In the genomic region with DNA sequence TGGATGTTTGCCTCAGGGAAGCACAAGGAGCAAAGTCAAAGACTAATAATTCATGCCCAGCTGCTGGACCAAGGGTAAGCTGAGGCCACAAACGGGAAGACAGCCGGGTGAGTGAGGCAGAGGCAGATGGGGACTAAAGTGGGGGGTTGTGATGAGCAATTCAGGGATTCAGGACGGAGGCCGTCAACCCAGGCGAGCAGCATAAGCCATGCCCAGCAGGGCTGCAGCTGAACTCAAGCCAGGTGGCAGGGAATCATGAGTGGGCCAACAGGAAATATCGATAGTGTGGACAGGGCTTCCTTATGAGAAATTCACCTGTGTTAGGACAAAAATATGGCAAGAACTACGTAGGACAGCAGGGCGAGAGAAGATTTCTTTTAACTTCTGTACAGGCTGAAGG, we compare ENCODE assay signal across 14 cellular contexts.
DNase-seq lines count a peak whose midpoint lies in the region; ATAC-seq and TF ChIP-seq lines count a peak whose summit lies in the region.
"Had no signal": no experiment of that assay in that cellular context is flagged by ENCODE, and none has a peak within 500 bp of the region (broad histone marks: within the 10 kb centered on the region; RNA-seq: fewer than 3 reads in every experiment).

No MANE protein-coding gene starts in this region.

- peaks cover 2% of the 10 kb centered on the region for H3K9me3 ChIP-seq in trophoblast cell (ENCODE audit: insufficient read depth, low read depth, low read length)

- ATAC-seq in activated T-helper 17 cell treated with anti-CD3 and anti-CD28 coated beads, Interleukin-2, amount 50 U/mL, for 72 hours (replicated peaks), result no peak

- H3K9ac ChIP-seq in trophoblast cell (ENCODE audit: low read length), result no peak overlapping the region
- H3K9ac ChIP-seq: GM23248 had no signal

- H3K4me1 ChIP-seq in trophoblast cell (ENCODE audit: control insufficient read depth in 1 of 2, insufficient read depth in 2 of 2, low read length in 2 of 2), result peaks cover 20 to 21% of the 10 kb centered on the region in 2 experiments

- peak overlapping the region; percentile 74 for H2BK12ac ChIP-seq in trophoblast cell (ENCODE audit: low read length)

- H3K4me2 ChIP-seq in trophoblast cell (ENCODE audit: low read length), result no peak overlapping the region

- H3K27me3 ChIP-seq in trophoblast cell (ENCODE audit: insufficient read depth, low read length), result no peaks in the 10 kb centered on the region

- no peaks in the 10 kb centered on the region for H3K9me3 Mint-ChIP-seq in activated T-helper 17 cell treated with anti-CD3 and anti-CD28 coated beads, Interleukin-2, amount 50 U/mL, for 72 hours
- no peaks in the 10 kb centered on the region for H3K9me3 Mint-ChIP-seq in dendritic cell treated with granulocyte-macrophage colony-stimulating factor and Interleukin-4, amounts not matched to agents 40 ng/mL and 50 ng/mL, for 4 days
- H3K9me3 Mint-ChIP-seq in chondrocyte (ENCODE audit: low read depth), result peaks cover 3% of the 10 kb centered on the region

- H4K12ac ChIP-seq in trophoblast cell (ENCODE audit: low read depth, low read length), result no peak overlapping the region

- H2AK5ac ChIP-seq in trophoblast cell (ENCODE audit: low read length), result peak overlapping the region; percentile 67

- no peaks in the 10 kb centered on the region for H3K36me3 Mint-ChIP-seq in activated T-helper 17 cell treated with anti-CD3 and anti-CD28 coated beads, Interleukin-2, amount 50 U/mL, for 72 hours (ENCODE audit: low read depth)
- no peaks in the 10 kb centered on the region for H3K36me3 Mint-ChIP-seq in dendritic cell treated with granulocyte-macrophage colony-stimulating factor and Interleukin-4, amounts not matched to agents 40 ng/mL and 50 ng/mL, for 4 days (ENCODE audit: low read depth)
- no peaks in the 10 kb centered on the region for H3K36me3 Mint-ChIP-seq in chondrocyte (ENCODE audit: low read depth)
- H3K36me3 Mint-ChIP-seq: CD4-positive, alpha-beta memory T cell had no signal

- H3K36me3 ChIP-seq in trophoblast cell (ENCODE audit: control insufficient read depth in 1 of 2, insufficient read depth in 2 of 2, low read length in 2 of 2), result no peaks in the 10 kb centered on the region

- no peak overlapping the region for H3K4me3 Mint-ChIP-seq in activated T-helper 17 cell treated with anti-CD3 and anti-CD28 coated beads, Interleukin-2, amount 50 U/mL, for 72 hours
- H3K4me3 Mint-ChIP-seq in dendritic cell treated with granulocyte-macrophage colony-stimulating factor and Interleukin-4, amounts not matched to agents 40 ng/mL and 50 ng/mL, for 4 days, result no peak overlapping the region
- no peak overlapping the region for H3K4me3 Mint-ChIP-seq in chondrocyte (ENCODE audit: unreplicated experiment)
- H3K4me3 Mint-ChIP-seq: CD4-positive, alpha-beta memory T cell had no signal

- H3K27me3 Mint-ChIP-seq in activated T-helper 17 cell treated with anti-CD3 and anti-CD28 coated beads, Interleukin-2, amount 50 U/mL, for 72 hours, result peaks cover 5% of the 10 kb centered on the region
- H3K27me3 Mint-ChIP-seq in dendritic cell treated with granulocyte-macrophage colony-stimulating factor and Interleukin-4, amounts not matched to agents 40 ng/mL and 50 ng/mL, for 4 days, result peaks cover 18% of the 10 kb centered on the region
- H3K27me3 Mint-ChIP-seq in chondrocyte (ENCODE audit: low read depth), result no peaks in the 10 kb centered on the region

- TF ChIP-seq CTCF in chondrocyte (IDR thresholded peaks at IDR 0.05), result no peak

- H3K27ac ChIP-seq in trophoblast cell (ENCODE audit: low read depth, low read length), result no peak overlapping the region
- H3K27ac ChIP-seq: GM23248 had no signal

- H3K79me1 ChIP-seq in trophoblast cell (ENCODE audit: low read length), result peaks cover 14% of the 10 kb centered on the region

- no peak overlapping the region for H3K18ac ChIP-seq in trophoblast cell (ENCODE audit: low read length)

- peaks cover 10% of the 10 kb centered on the region for H3K4me1 Mint-ChIP-seq in activated T-helper 17 cell treated with anti-CD3 and anti-CD28 coated beads, Interleukin-2, amount 50 U/mL, for 72 hours
- H3K4me1 Mint-ChIP-seq in dendritic cell treated with granulocyte-macrophage colony-stimulating factor and Interleukin-4, amounts not matched to agents 40 ng/mL and 50 ng/mL, for 4 days (ENCODE audit: low read depth), result peaks cover 35% of the 10 kb centered on the region
- peaks cover 39% of the 10 kb centered on the region for H3K4me1 Mint-ChIP-seq in chondrocyte (ENCODE audit: low read depth)

- peak overlapping the region; percentile 46 for H4K91ac ChIP-seq in trophoblast cell (ENCODE audit: low read depth, low read length)

- no peak overlapping the region for H3K4ac ChIP-seq in trophoblast cell (ENCODE audit: low read depth, low read length)

- H3K14ac ChIP-seq in trophoblast cell (ENCODE audit: low read length), result no peak overlapping the region

- no peak overlapping the region for H3K4me3 ChIP-seq in trophoblast cell (ENCODE audit: low read depth, low read length)
- H3K4me3 ChIP-seq: GM23248 had no signal

- no CpG with 5 or more reads among the region's 8 CpGs for WGBS in trophoblast cell (ENCODE audit: extremely low coverage, insufficient coverage, insufficient read length)

- peak overlapping the region; percentile 46 for H3K27ac Mint-ChIP-seq in activated T-helper 17 cell treated with anti-CD3 and anti-CD28 coated beads, Interleukin-2, amount 50 U/mL, for 72 hours
- peak overlapping the region; percentile 11 for H3K27ac Mint-ChIP-seq in dendritic cell treated with granulocyte-macrophage colony-stimulating factor and Interleukin-4, amounts not matched to agents 40 ng/mL and 50 ng/mL, for 4 days
- no peak overlapping the region for H3K27ac Mint-ChIP-seq in chondrocyte (ENCODE audit: unreplicated experiment)

- H2BK5ac ChIP-seq in trophoblast cell (ENCODE audit: low read depth, low read length, poor library complexity), result no peak overlapping the region

- peak overlapping the region; percentile 18 for H4K8ac ChIP-seq in trophoblast cell (ENCODE audit: low read depth, low read length)

- intact Hi-C loops in dendritic cell treated with granulocyte-macrophage colony-stimulating factor and Interleukin-4, amounts not matched to agents 40 ng/mL and 50 ng/mL, for 4 days (cut with micrococcal nuclease), result no loop called here

- no peak overlapping the region for H2BK120ac ChIP-seq in trophoblast cell (ENCODE audit: insufficient read depth, low read length, poor library complexity)

- DNase-seq in trophoblast cell (no peak), chondrocyte (ENCODE audit: low spot score) (no peak), NCI-H748 treated with DMSO at 0.1 percent for 48 hours (lab: John Stamatoyannopoulos, UW) (no peak), MV-4-11 (lab: John Stamatoyannopoulos, UW) (no peak)
- DNase-seq: Calu3; CD4-positive, alpha-beta memory T cell; COR-L47; DMS53; DMS79 treated with DMSO at 0.1 percent for 48 hours; GM23248; H7; HCEC 1CT had no signal

- no peak overlapping the region for H2AFZ ChIP-seq in trophoblast cell (ENCODE audit: insufficient read depth, low read length, poor library complexity)
- H2AFZ ChIP-seq: GM23248 had no signal

- no peaks in the 10 kb centered on the region for H3K79me2 ChIP-seq in trophoblast cell (ENCODE audit: control insufficient read depth, insufficient read depth, low read length, poor library complexity)

- H3K23ac ChIP-seq in trophoblast cell (ENCODE audit: low read length), result no peak overlapping the region
